9 cellular contexts compared by ENCODE assay signal in the genomic region with DNA sequence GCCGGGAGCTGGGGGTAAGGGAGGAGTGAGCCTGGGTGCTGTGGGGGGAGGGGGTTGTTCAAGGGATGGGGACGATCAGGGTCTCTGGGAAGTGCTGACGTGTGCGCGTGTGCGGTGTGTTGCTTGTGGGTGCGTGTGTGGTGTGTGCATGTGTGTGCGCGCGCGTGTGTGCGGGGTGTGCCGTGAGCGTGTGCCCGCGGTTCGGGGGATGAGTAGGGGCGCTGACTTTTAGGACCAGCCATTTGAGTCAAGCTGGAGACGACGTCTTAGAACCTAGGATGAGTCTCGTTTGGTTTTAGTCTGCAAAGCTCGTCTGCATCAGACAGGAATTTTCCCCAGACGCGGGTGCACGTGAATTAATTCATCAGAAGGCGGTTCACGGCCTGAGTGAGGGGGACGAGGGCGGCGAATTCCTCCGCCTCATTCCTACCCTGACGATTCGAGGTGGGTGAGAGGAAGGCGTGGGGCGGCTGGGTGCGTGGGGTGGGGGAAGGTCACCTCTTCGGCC. TPM values are rescaled to one million over a fixed set of nuclear protein-coding genes. Genes with fewer than 3 reads are reported as not detected.
DNase-seq lines count a peak whose midpoint lies in the region; ATAC-seq and TF ChIP-seq lines count a peak whose summit lies in the region.
"Had no signal": no experiment of that assay in that cellular context is flagged by ENCODE, and none has a peak within 500 bp of the region (broad histone marks: within the 10 kb centered on the region; RNA-seq: fewer than 3 reads in every experiment).

No MANE protein-coding gene starts in this region.

- H3K9me3 Mint-ChIP-seq in natural killer cell = no peaks in the 10 kb centered on the region
- peaks cover 3% of the 10 kb centered on the region for H3K9me3 Mint-ChIP-seq in natural killer cell treated with Interleukin-12 subunit alpha and Interleukin-12 subunit beta and Interleukin-15 and Interleukin-18, amount 100 ng/mL, for 72 hours
- H3K9me3 Mint-ChIP-seq in activated CD4-positive, alpha-beta memory T cell treated with anti-CD3 and anti-CD28 coated beads, Interleukin-2, amount 10 ng/mL, durations not matched to agents 7 days and 5 days = peaks cover 12% of the 10 kb centered on the region

- intact Hi-C loops in natural killer cell (cut with micrococcal nuclease) = no loop called here

- peaks cover 0 to 10% of the 10 kb centered on the region in 2 donors for H3K4me1 Mint-ChIP-seq in natural killer cell
- peaks cover 0 to 10% of the 10 kb centered on the region in 2 donors for H3K4me1 Mint-ChIP-seq in natural killer cell treated with Interleukin-12 subunit alpha and Interleukin-12 subunit beta and Interleukin-15 and Interleukin-18, amount 100 ng/mL, for 72 hours (ENCODE audit: low read depth in 2 of 2)
- H3K4me1 Mint-ChIP-seq in activated CD4-positive, alpha-beta memory T cell treated with anti-CD3 and anti-CD28 coated beads, Interleukin-2, amount 10 ng/mL, durations not matched to agents 7 days and 5 days = peaks cover 9% of the 10 kb centered on the region

- CTCF ChIA-PET in activated CD4-positive, alpha-beta memory T cell treated with anti-CD3 and anti-CD28 coated beads, Interleukin-2, amount 10 ng/mL, durations not matched to agents 7 days and 5 days (lab: Charles Lee) = no interaction called here

- POLR2A ChIA-PET in activated CD4-positive, alpha-beta memory T cell treated with anti-CD3 and anti-CD28 coated beads, Interleukin-2, amount 10 ng/mL, durations not matched to agents 7 days and 5 days (lab: Charles Lee) = no interaction called here

- no peak overlapping the region for H3K27ac Mint-ChIP-seq in natural killer cell
- H3K27ac Mint-ChIP-seq in natural killer cell treated with Interleukin-12 subunit alpha and Interleukin-12 subunit beta and Interleukin-15 and Interleukin-18, amount 100 ng/mL, for 72 hours = no peak overlapping the region
- peak overlapping the region; percentile 47 for H3K27ac Mint-ChIP-seq in activated CD4-positive, alpha-beta memory T cell treated with anti-CD3 and anti-CD28 coated beads, Interleukin-2, amount 10 ng/mL, durations not matched to agents 7 days and 5 days

- H3K4me3 Mint-ChIP-seq in natural killer cell = peak overlapping the region; percentile 49
- H3K4me3 Mint-ChIP-seq in natural killer cell treated with Interleukin-12 subunit alpha and Interleukin-12 subunit beta and Interleukin-15 and Interleukin-18, amount 100 ng/mL, for 72 hours = no peak overlapping the region
- no peak overlapping the region for H3K4me3 Mint-ChIP-seq in activated CD4-positive, alpha-beta memory T cell treated with anti-CD3 and anti-CD28 coated beads, Interleukin-2, amount 10 ng/mL, durations not matched to agents 7 days and 5 days

- DNase-seq in natural killer cell (no peak), iPS-NIHi7 (ENCODE audit: extremely low spot score) (peak; percentile 45), DMS153 (lab: John Stamatoyannopoulos, UW) (no peak), NCI-H1694 treated with DMSO at 0.1 percent for 48 hours (lab: John Stamatoyannopoulos, UW) (no peak), SHP77 treated with DMSO at 0.1 percent for 48 hours (lab: John Stamatoyannopoulos, UW) (no peak)
- no peak for DNase-seq in natural killer cell treated with Interleukin-12 subunit alpha and Interleukin-12 subunit beta and Interleukin-15 and Interleukin-18, amount 100 ng/mL, for 72 hours (ENCODE audit: low spot score)
- no peak for DNase-seq in activated CD4-positive, alpha-beta memory T cell treated with anti-CD3 and anti-CD28 coated beads, Interleukin-2, amount 10 ng/mL, durations not matched to agents 7 days and 5 days

- ATAC-seq in natural killer cell (no peak), GM18907 (IDR thresholded peaks at IDR 0.05; ENCODE audit: unreplicated experiment) (no peak)
- no peak for ATAC-seq in natural killer cell treated with Interleukin-12 subunit alpha and Interleukin-12 subunit beta and Interleukin-15 and Interleukin-18, amount 100 ng/mL, for 72 hours

- peaks cover 7% of the 10 kb centered on the region for H3K36me3 Mint-ChIP-seq in natural killer cell
- no peaks in the 10 kb centered on the region for H3K36me3 Mint-ChIP-seq in natural killer cell treated with Interleukin-12 subunit alpha and Interleukin-12 subunit beta and Interleukin-15 and Interleukin-18, amount 100 ng/mL, for 72 hours
- H3K36me3 Mint-ChIP-seq in activated CD4-positive, alpha-beta memory T cell treated with anti-CD3 and anti-CD28 coated beads, Interleukin-2, amount 10 ng/mL, durations not matched to agents 7 days and 5 days (ENCODE audit: low read depth) = peaks cover 21% of the 10 kb centered on the region

- no peak for TF ChIP-seq CTCF in natural killer cell (IDR thresholded peaks at IDR 0.05)

- H3K27me3 Mint-ChIP-seq in natural killer cell (ENCODE audit: low read depth in 2 of 2) = peaks cover 45 to 66% of the 10 kb centered on the region in 2 donors
- H3K27me3 Mint-ChIP-seq in natural killer cell treated with Interleukin-12 subunit alpha and Interleukin-12 subunit beta and Interleukin-15 and Interleukin-18, amount 100 ng/mL, for 72 hours = peaks cover 46 to 57% of the 10 kb centered on the region in 2 donors
- peaks cover 48% of the 10 kb centered on the region for H3K27me3 Mint-ChIP-seq in activated CD4-positive, alpha-beta memory T cell treated with anti-CD3 and anti-CD28 coated beads, Interleukin-2, amount 10 ng/mL, durations not matched to agents 7 days and 5 days

RNA-seq across cellular contexts. Expression of a gene that starts 0.9 kb away (rescaled TPM):
- not detected for total RNA-seq in natural killer cell
- total RNA-seq in natural killer cell treated with Interleukin-12 subunit alpha and Interleukin-12 subunit beta and Interleukin-15 and Interleukin-18, amount 100 ng/mL, for 72 hours = not detected
- total RNA-seq in activated CD4-positive, alpha-beta memory T cell treated with anti-CD3 and anti-CD28 coated beads, Interleukin-2, amount 10 ng/mL, durations not matched to agents 7 days and 5 days = not detected
- total RNA-seq: mucosa of gallbladder had no signal

RNA-seq across cellular contexts. Expression of a gene that starts 48.3 kb away (rescaled TPM):
- 10 to 100 TPM; 15.8 to 18.8 (median 17.2) TPM for total RNA-seq in natural killer cell
- total RNA-seq in natural killer cell treated with Interleukin-12 subunit alpha and Interleukin-12 subunit beta and Interleukin-15 and Interleukin-18, amount 100 ng/mL, for 72 hours = 10 to 100 TPM; 14.1 to 14.8 TPM
- total RNA-seq in activated CD4-positive, alpha-beta memory T cell treated with anti-CD3 and anti-CD28 coated beads, Interleukin-2, amount 10 ng/mL, durations not matched to agents 7 days and 5 days = 10 to 100 TPM; 13.3 to 16.4 TPM
